ENCODE assay signal across 8 cellular contexts in genomic region chr11:96342131-96342970, GRCh38. TPM values are rescaled to one million over a fixed set of nuclear protein-coding genes. Genes with fewer than 3 reads are reported as not detected.
DNase-seq lines count a peak whose midpoint lies in the region; ATAC-seq, FAIRE-seq and TF ChIP-seq lines count a peak whose summit lies in the region.

No MANE protein-coding gene starts in this region.

- DNase-seq in activated CD4-positive, alpha-beta T cell treated with anti-CD3 and anti-CD28 coated beads, Interleukin-2, amount 10 ng/mL, durations not matched to agents 7 days and 5 days: no peak
- DNase-seq in activated CD4-positive, alpha-beta T cell treated with anti-CD3 and anti-CD28 coated beads for 1 hour: no peak
- DNase-seq in activated T-helper 2 cell treated with anti-CD3 and anti-CD28 coated beads, Interferon-gamma antibody, Interleukin-2, Interleukin-4, amounts not matched to agents 10 μg/mL and 5 μg/mL and 100 μg/mL, durations not matched to agents 14 hours and 24 hours and 36 hours (ENCODE audit: low spot score): no peak
- DNase-seq in hepatocyte (ENCODE audit: low spot score) (no peak), skeletal muscle cell (ENCODE audit: low read depth) (no peak), D721Med (ENCODE audit: insufficient read length, low spot score) (no peak)

- peak overlapping the region; percentile 87 for H3K4me3 ChIP-seq in hepatocyte
- H3K4me3 ChIP-seq in skeletal muscle cell (ENCODE audit: low read depth, low read length): peak overlapping the region; percentile 71

- H3K27me3 Mint-ChIP-seq in activated CD4-positive, alpha-beta T cell treated with anti-CD3 and anti-CD28 coated beads, Interleukin-2, amount 10 ng/mL, durations not matched to agents 7 days and 5 days: no peaks in the 10 kb centered on the region
- no peaks in the 10 kb centered on the region for H3K27me3 Mint-ChIP-seq in activated T-helper 2 cell treated with anti-CD3 and anti-CD28 coated beads, Interferon-gamma antibody, Interleukin-2, Interleukin-4, amounts not matched to agents 10 μg/mL and 5 μg/mL and 100 μg/mL, durations not matched to agents 14 hours and 24 hours and 36 hours (ENCODE audit: low read depth)

- peak overlapping the region; percentile 83 for H3K4me2 ChIP-seq in hepatocyte

- peak overlapping the region; percentile 96 for H3K4me3 Mint-ChIP-seq in activated CD4-positive, alpha-beta T cell treated with anti-CD3 and anti-CD28 coated beads, Interleukin-2, amount 10 ng/mL, durations not matched to agents 7 days and 5 days
- H3K4me3 Mint-ChIP-seq in activated T-helper 2 cell treated with anti-CD3 and anti-CD28 coated beads, Interferon-gamma antibody, Interleukin-2, Interleukin-4, amounts not matched to agents 10 μg/mL and 5 μg/mL and 100 μg/mL, durations not matched to agents 14 hours and 24 hours and 36 hours (ENCODE audit: low read depth): peak overlapping the region; percentile 97

- H3K36me3 Mint-ChIP-seq in activated CD4-positive, alpha-beta T cell treated with anti-CD3 and anti-CD28 coated beads, Interleukin-2, amount 10 ng/mL, durations not matched to agents 7 days and 5 days (ENCODE audit: low read depth): peaks cover 30% of the 10 kb centered on the region
- H3K36me3 Mint-ChIP-seq in activated T-helper 2 cell treated with anti-CD3 and anti-CD28 coated beads, Interferon-gamma antibody, Interleukin-2, Interleukin-4, amounts not matched to agents 10 μg/mL and 5 μg/mL and 100 μg/mL, durations not matched to agents 14 hours and 24 hours and 36 hours (ENCODE audit: low read depth): peaks cover 10% of the 10 kb centered on the region

- no peaks in the 10 kb centered on the region for H3K36me3 ChIP-seq in hepatocyte (replicated peaks; ENCODE audit: insufficient read depth, low read depth)

- TF ChIP-seq CTCF in hepatocyte (IDR thresholded peaks at IDR 0.05; ENCODE audit: poor library complexity) (no peak), D721Med (IDR thresholded peaks at IDR 0.05; ENCODE audit: insufficient read depth, missing control alignments) (no peak)

- no peaks in the 10 kb centered on the region for H3K9me2 ChIP-seq in hepatocyte (replicated peaks; ENCODE audit: insufficient read depth)

- H2AFZ ChIP-seq in hepatocyte: peak overlapping the region; percentile 72

- H3K79me2 ChIP-seq in hepatocyte: peaks cover 49% of the 10 kb centered on the region

- no peaks in the 10 kb centered on the region for H3K27me3 ChIP-seq in hepatocyte

- ATAC-seq in GM21423 (IDR thresholded peaks at IDR 0.05; ENCODE audit: unreplicated experiment) (no peak), HG03571 (IDR thresholded peaks at IDR 0.05; ENCODE audit: unreplicated experiment) (no peak)

- peaks cover 4% of the 10 kb centered on the region for H3K9me3 Mint-ChIP-seq in activated CD4-positive, alpha-beta T cell treated with anti-CD3 and anti-CD28 coated beads, Interleukin-2, amount 10 ng/mL, durations not matched to agents 7 days and 5 days
- H3K9me3 Mint-ChIP-seq in activated T-helper 2 cell treated with anti-CD3 and anti-CD28 coated beads, Interferon-gamma antibody, Interleukin-2, Interleukin-4, amounts not matched to agents 10 μg/mL and 5 μg/mL and 100 μg/mL, durations not matched to agents 14 hours and 24 hours and 36 hours: no peaks in the 10 kb centered on the region

- peak overlapping the region; percentile 88 for H3K27ac Mint-ChIP-seq in activated CD4-positive, alpha-beta T cell treated with anti-CD3 and anti-CD28 coated beads, Interleukin-2, amount 10 ng/mL, durations not matched to agents 7 days and 5 days
- peak overlapping the region; percentile 92 for H3K27ac Mint-ChIP-seq in activated T-helper 2 cell treated with anti-CD3 and anti-CD28 coated beads, Interferon-gamma antibody, Interleukin-2, Interleukin-4, amounts not matched to agents 10 μg/mL and 5 μg/mL and 100 μg/mL, durations not matched to agents 14 hours and 24 hours and 36 hours

- H3K4me1 Mint-ChIP-seq in activated CD4-positive, alpha-beta T cell treated with anti-CD3 and anti-CD28 coated beads, Interleukin-2, amount 10 ng/mL, durations not matched to agents 7 days and 5 days: peaks cover 33% of the 10 kb centered on the region
- peaks cover 38% of the 10 kb centered on the region for H3K4me1 Mint-ChIP-seq in activated T-helper 2 cell treated with anti-CD3 and anti-CD28 coated beads, Interferon-gamma antibody, Interleukin-2, Interleukin-4, amounts not matched to agents 10 μg/mL and 5 μg/mL and 100 μg/mL, durations not matched to agents 14 hours and 24 hours and 36 hours (ENCODE audit: low read depth)

- intact Hi-C loops in activated T-helper 2 cell treated with anti-CD3 and anti-CD28 coated beads, Interferon-gamma antibody, Interleukin-2, Interleukin-4, amounts not matched to agents 10 μg/mL and 5 μg/mL and 100 μg/mL, durations not matched to agents 14 hours and 24 hours and 36 hours (cut with micrococcal nuclease): loop anchor here (2.0 kb wide), 3 partner anchors 46 to 554 kb away; partner anchors contain the start of genes CCDC82 and FAM76B

- 1% methylated on average over 12 of the region's 12 CpGs for WGBS in hepatocyte (ENCODE audit: low lambda C conversion rate, missing lambda C conversion rate)

- peaks cover 41% of the 10 kb centered on the region for H3K4me1 ChIP-seq in hepatocyte (ENCODE audit: insufficient read depth)

- H4K20me1 ChIP-seq in hepatocyte (ENCODE audit: insufficient read depth, poor library complexity, severe bottlenecking): no peaks in the 10 kb centered on the region

- no peak for FAIRE-seq in D721Med (lab: Jason Lieb, UNC)

- CTCF ChIA-PET in activated CD4-positive, alpha-beta T cell treated with anti-CD3 and anti-CD28 coated beads, Interleukin-2, amount 10 ng/mL, durations not matched to agents 7 days and 5 days (lab: Charles Lee): interaction anchor here (0.6 to 3.9 kb wide), 95 partner anchors 8 to 1253 kb away, joined by 3 to 20 read pairs (median 4); partner anchors contain the start of genes CCDC82, ENDOD1, FAM76B and JRKL

- H3K9me3 ChIP-seq in hepatocyte (ENCODE audit: low read depth): no peaks in the 10 kb centered on the region

- peak overlapping the region; percentile 92 for H3K27ac ChIP-seq in hepatocyte

- POLR2A ChIA-PET in activated CD4-positive, alpha-beta T cell treated with anti-CD3 and anti-CD28 coated beads, Interleukin-2, amount 10 ng/mL, durations not matched to agents 7 days and 5 days (lab: Charles Lee): interaction anchor here (0.8 to 1.5 kb wide), 4 partner anchors 47 to 100 kb away, joined by 3 to 8 read pairs (median 4); partner anchors contain the start of genes CCDC82 and JRKL

RNA-seq across cellular contexts. Expression of gene MAML2, which starts 0.6 kb away (rescaled TPM):
- 10 to 100 TPM; 23.4 to 27.2 TPM for total RNA-seq in activated CD4-positive, alpha-beta T cell treated with anti-CD3 and anti-CD28 coated beads, Interleukin-2, amount 10 ng/mL, durations not matched to agents 7 days and 5 days
- 10.5 and 11.8 TPM in 2 replicates for total RNA-seq in activated T-helper 2 cell treated with anti-CD3 and anti-CD28 coated beads, Interferon-gamma antibody, Interleukin-2, Interleukin-4, amounts not matched to agents 10 μg/mL and 5 μg/mL and 100 μg/mL, durations not matched to agents 14 hours and 24 hours and 36 hours
- total RNA-seq in hepatocyte: 14.0 and 15.3 TPM in 2 replicates
- 4.7 and 5.8 TPM in 2 replicates for polyA plus RNA-seq in hepatocyte

RNA-seq across cellular contexts. Expression of gene CCDC82, which starts 47.4 kb away (rescaled TPM):
- 10 to 100 TPM; 34.0 to 38.0 TPM for total RNA-seq in activated CD4-positive, alpha-beta T cell treated with anti-CD3 and anti-CD28 coated beads, Interleukin-2, amount 10 ng/mL, durations not matched to agents 7 days and 5 days
- 35.4 and 38.6 TPM in 2 replicates for total RNA-seq in activated T-helper 2 cell treated with anti-CD3 and anti-CD28 coated beads, Interferon-gamma antibody, Interleukin-2, Interleukin-4, amounts not matched to agents 10 μg/mL and 5 μg/mL and 100 μg/mL, durations not matched to agents 14 hours and 24 hours and 36 hours
- 15.4 and 16.3 TPM in 2 replicates for total RNA-seq in hepatocyte
- 12.7 and 15.4 TPM in 2 replicates for polyA plus RNA-seq in hepatocyte

RNA-seq across cellular contexts. Expression of gene JRKL, which starts 47.5 kb away (rescaled TPM):
- total RNA-seq in activated CD4-positive, alpha-beta T cell treated with anti-CD3 and anti-CD28 coated beads, Interleukin-2, amount 10 ng/mL, durations not matched to agents 7 days and 5 days: 10 to 100 TPM; 10.3 to 10.9 TPM
- total RNA-seq in activated T-helper 2 cell treated with anti-CD3 and anti-CD28 coated beads, Interferon-gamma antibody, Interleukin-2, Interleukin-4, amounts not matched to agents 10 μg/mL and 5 μg/mL and 100 μg/mL, durations not matched to agents 14 hours and 24 hours and 36 hours: 11.8 and 12.9 TPM in 2 replicates
- 8.4 and 9.5 TPM in 2 replicates for total RNA-seq in hepatocyte
- 5.4 and 5.5 TPM in 2 replicates for polyA plus RNA-seq in hepatocyte
